25 cellular contexts compared by ENCODE assay signal in genomic region chr7:20826243-20826642, GRCh38. TPM values are rescaled to one million over a fixed set of nuclear protein-coding genes. Genes with fewer than 3 reads are reported as not detected.
"Had no signal": no experiment of that assay in that cellular context is flagged by ENCODE, and none has a peak within 500 bp of the region (broad histone marks: within the 10 kb centered on the region; RNA-seq: fewer than 3 reads in every experiment).

No MANE protein-coding gene starts in this region.

- H3K4me1 ChIP-seq: adrenal gland, ascending aorta, esophagus muscularis mucosa, prostate gland, right atrium auricular region, spleen, vagina had no signal

- ATAC-seq: activated T-helper 17 cell treated with anti-CD3 and anti-CD28 coated beads, Interleukin-2, amount 50 U/mL, for 72 hours had no signal

- H3K4me3 ChIP-seq: adrenal gland, ascending aorta, esophagus muscularis mucosa, hepatocyte, prostate gland, right atrium auricular region, spleen, thoracic aorta, vagina had no signal

- H3K36me3 ChIP-seq: adrenal gland, ascending aorta, brain microvascular endothelial cell, esophagus muscularis mucosa, prostate gland, right atrium auricular region, spleen, thoracic aorta, vagina had no signal

- H3K27ac ChIP-seq: adrenal gland, ascending aorta, brain microvascular endothelial cell, esophagus muscularis mucosa, hepatocyte, prostate gland, right atrium auricular region, spleen, thoracic aorta, vagina had no signal

- H3K36me3 Mint-ChIP-seq: activated naive CD8-positive, alpha-beta T cell; memory B cell; type B pancreatic cell had no signal

- H3K4me3 Mint-ChIP-seq: activated naive CD8-positive, alpha-beta T cell; activated T-cell treated with anti-CD3 and anti-CD28 coated beads, Interleukin-2, amount 50 U/mL, for 24 hours; activated T-helper 17 cell treated with anti-CD3 and anti-CD28 coated beads, Interleukin-2, amount 50 U/mL, for 72 hours; dendritic cell treated with granulocyte-macrophage colony-stimulating factor and Interleukin-4, amounts not matched to agents 40 ng/mL and 50 ng/mL, for 4 days; memory B cell; T-helper 2 cell treated with Interferon-gamma antibody and Interleukin-4, amounts not matched to agents 5 μg/mL and 100 μg/mL, for 36 hours; type B pancreatic cell had no signal

- H3K27ac Mint-ChIP-seq: activated naive CD8-positive, alpha-beta T cell; activated T-cell treated with anti-CD3 and anti-CD28 coated beads, Interleukin-2, amount 50 U/mL, for 24 hours; activated T-helper 17 cell treated with anti-CD3 and anti-CD28 coated beads, Interleukin-2, amount 50 U/mL, for 72 hours; dendritic cell treated with granulocyte-macrophage colony-stimulating factor and Interleukin-4, amounts not matched to agents 40 ng/mL and 50 ng/mL, for 4 days; memory B cell; T-helper 2 cell treated with Interferon-gamma antibody and Interleukin-4, amounts not matched to agents 5 μg/mL and 100 μg/mL, for 36 hours; type B pancreatic cell had no signal

- H3K27me3 Mint-ChIP-seq: dendritic cell treated with granulocyte-macrophage colony-stimulating factor and Interleukin-4, amounts not matched to agents 40 ng/mL and 50 ng/mL, for 4 days had no signal

- H3K4me1 Mint-ChIP-seq: activated T-helper 17 cell treated with anti-CD3 and anti-CD28 coated beads, Interleukin-2, amount 50 U/mL, for 72 hours; memory B cell had no signal

- DNase-seq: activated CD8-positive, alpha-beta memory T cell treated with anti-CD3 and anti-CD28 coated beads, Interleukin-2, amount 50 U/mL, for 4 hours; activated naive CD4-positive, alpha-beta T cell; activated T-cell treated with anti-CD3 and anti-CD28 coated beads, Interleukin-2, amount 50 U/mL, for 24 hours; adrenal gland; brain microvascular endothelial cell; caudate nucleus; effector memory CD4-positive, alpha-beta T cell; glutamatergic neuron; spleen; stimulated activated CD4-positive, alpha-beta T cell treated with anti-CD3 and anti-CD28 coated beads, Interleukin-4, amount 100 ng/mL, for 1 hour; stimulated activated naive CD4-positive, alpha-beta T cell treated with Interleukin-2 at 50 U/mL for 16 hours had no signal

- H3K9me3 ChIP-seq: adrenal gland, ascending aorta, esophagus muscularis mucosa, prostate gland, right atrium auricular region, thoracic aorta, vagina had no signal

- H3K27me3 ChIP-seq: ascending aorta, brain microvascular endothelial cell, right atrium auricular region, vagina had no signal

- H3K9me3 Mint-ChIP-seq: activated T-cell treated with anti-CD3 and anti-CD28 coated beads, Interleukin-2, amount 50 U/mL, for 24 hours; activated T-helper 17 cell treated with anti-CD3 and anti-CD28 coated beads, Interleukin-2, amount 50 U/mL, for 72 hours; dendritic cell treated with granulocyte-macrophage colony-stimulating factor and Interleukin-4, amounts not matched to agents 40 ng/mL and 50 ng/mL, for 4 days; memory B cell; T-helper 2 cell treated with Interferon-gamma antibody and Interleukin-4, amounts not matched to agents 5 μg/mL and 100 μg/mL, for 36 hours; type B pancreatic cell had no signal

RNA-seq across cellular contexts. Expression of gene SP8, which starts 39.6 kb away (rescaled TPM):
- polyA plus RNA-seq: adrenal gland, liver, spleen had no signal
